1 cellular context compared by ENCODE assay signal in the genomic region with DNA sequence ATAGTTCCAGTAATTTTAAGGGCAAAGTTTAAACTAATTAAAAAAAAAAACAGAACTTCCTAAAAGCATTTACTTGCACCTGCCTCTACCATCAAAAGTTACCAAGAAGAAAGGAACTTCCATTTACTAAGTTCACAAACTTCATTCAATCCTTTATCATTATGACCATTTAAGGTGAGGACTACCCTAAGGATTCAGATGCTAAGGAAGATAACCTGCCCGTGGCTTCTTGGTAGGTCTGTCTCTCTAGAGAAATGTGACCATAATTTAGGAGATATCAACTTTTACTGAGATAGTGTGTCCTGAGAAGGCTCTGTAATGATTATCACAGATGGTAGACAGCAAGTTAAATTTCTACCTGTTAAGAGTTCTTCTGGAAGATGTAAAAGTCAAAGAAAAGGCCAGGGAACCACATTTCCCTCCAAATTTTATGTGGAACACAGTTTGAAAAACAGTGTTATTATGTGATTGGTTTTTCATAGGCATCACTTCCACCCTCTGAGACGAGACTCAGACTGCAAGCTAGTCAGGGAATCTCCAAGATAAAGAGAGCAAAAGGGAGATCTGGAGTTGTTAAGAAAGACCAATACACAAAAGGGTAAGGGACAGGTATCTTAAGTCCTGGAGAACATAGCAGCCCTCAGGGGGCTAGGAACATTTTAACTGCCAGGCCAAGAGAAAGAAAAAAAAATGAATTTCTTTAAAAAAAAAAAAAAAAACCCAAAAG.
TF ChIP-seq lines count a peak whose summit lies in the region.

No MANE protein-coding gene starts in this region.

TF ChIP-seq in HepG2, 621 proteins besides CTCF, POLR2A, EP300 and RAD21 (continued from another document):
- TF ChIP-seq, protein P1, sequence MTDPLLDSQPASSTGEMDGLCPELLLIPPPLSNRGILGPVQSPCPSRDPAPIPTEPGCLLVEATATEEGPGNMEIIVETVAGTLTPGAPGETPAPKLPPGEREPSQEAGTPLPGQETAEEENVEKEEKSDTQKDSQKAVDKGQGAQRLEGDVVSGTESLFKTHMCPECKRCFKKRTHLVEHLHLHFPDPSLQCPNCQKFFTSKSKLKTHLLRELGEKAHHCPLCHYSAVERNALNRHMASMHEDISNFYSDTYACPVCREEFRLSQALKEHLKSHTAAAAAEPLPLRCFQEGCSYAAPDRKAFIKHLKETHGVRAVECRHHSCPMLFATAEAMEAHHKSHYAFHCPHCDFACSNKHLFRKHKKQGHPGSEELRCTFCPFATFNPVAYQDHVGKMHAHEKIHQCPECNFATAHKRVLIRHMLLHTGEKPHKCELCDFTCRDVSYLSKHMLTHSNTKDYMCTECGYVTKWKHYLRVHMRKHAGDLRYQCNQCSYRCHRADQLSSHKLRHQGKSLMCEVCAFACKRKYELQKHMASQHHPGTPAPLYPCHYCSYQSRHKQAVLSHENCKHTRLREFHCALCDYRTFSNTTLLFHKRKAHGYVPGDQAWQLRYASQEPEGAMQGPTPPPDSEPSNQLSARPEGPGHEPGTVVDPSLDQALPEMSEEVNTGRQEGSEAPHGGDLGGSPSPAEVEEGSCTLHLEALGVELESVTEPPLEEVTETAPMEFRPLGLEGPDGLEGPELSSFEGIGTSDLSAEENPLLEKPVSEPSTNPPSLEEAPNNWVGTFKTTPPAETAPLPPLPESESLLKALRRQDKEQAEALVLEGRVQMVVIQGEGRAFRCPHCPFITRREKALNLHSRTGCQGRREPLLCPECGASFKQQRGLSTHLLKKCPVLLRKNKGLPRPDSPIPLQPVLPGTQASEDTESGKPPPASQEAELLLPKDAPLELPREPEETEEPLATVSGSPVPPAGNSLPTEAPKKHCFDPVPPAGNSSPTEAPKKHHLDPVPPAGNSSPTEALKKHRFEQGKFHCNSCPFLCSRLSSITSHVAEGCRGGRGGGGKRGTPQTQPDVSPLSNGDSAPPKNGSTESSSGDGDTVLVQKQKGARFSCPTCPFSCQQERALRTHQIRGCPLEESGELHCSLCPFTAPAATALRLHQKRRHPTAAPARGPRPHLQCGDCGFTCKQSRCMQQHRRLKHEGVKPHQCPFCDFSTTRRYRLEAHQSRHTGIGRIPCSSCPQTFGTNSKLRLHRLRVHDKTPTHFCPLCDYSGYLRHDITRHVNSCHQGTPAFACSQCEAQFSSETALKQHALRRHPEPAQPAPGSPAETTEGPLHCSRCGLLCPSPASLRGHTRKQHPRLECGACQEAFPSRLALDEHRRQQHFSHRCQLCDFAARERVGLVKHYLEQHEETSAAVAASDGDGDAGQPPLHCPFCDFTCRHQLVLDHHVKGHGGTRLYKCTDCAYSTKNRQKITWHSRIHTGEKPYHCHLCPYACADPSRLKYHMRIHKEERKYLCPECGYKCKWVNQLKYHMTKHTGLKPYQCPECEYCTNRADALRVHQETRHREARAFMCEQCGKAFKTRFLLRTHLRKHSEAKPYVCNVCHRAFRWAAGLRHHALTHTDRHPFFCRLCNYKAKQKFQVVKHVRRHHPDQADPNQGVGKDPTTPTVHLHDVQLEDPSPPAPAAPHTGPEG (CRISPR knock-in tag; IDR thresholded peaks at IDR 0.05) = no peak
- TF ChIP-seq NFYC (CRISPR knock-in tag; IDR thresholded peaks at IDR 0.05) = no peak
TF ChIP-seq in HepG2: peak in this region for 0.
